Comparison of ENCODE assay signal across 18 cellular contexts in genomic region chrX:132426695-132427281, GRCh38.
A peak's percentile ranks its signal among the peaks of the same experiment; 100 is the strongest.
DNase-seq lines count a peak whose midpoint lies in the region; ATAC-seq, FAIRE-seq and TF ChIP-seq lines count a peak whose summit lies in the region.
"Had no signal": no experiment of that assay in that cellular context is flagged by ENCODE, and none has a peak within 500 bp of the region (broad histone marks: within the 10 kb centered on the region; RNA-seq: fewer than 3 reads in every experiment).

No MANE protein-coding gene starts in this region.

- DNase-seq in BJ (ENCODE audit: low read depth) = peak; percentile 17
- DNase-seq in astrocyte (ENCODE audit: low read depth) = peak; percentile 43
- DNase-seq in foreskin melanocyte = peak; percentile 56
- no peak for DNase-seq in iPS-NIHi11 (ENCODE audit: low spot score)
- no peak for DNase-seq in NCI-H2081 (lab: John Stamatoyannopoulos, UW)
- DNase-seq in cerebellar nuclear complex (lab: John Stamatoyannopoulos, UW) = no peak
- DNase-seq in omental fat pad (ENCODE audit: low spot score) = no peak
- DNase-seq: activated CD8-positive, alpha-beta T cell treated with anti-CD3 and anti-CD28 coated beads, Interleukin-2, amount 10 ng/mL, durations not matched to agents 7 days and 5 days; activated naive CD4-positive, alpha-beta T cell; dermis blood vessel endothelial cell; KG1; left ventricle myocardium inferior; nucleus accumbens; Peyer's patch; stimulated activated CD4-positive, alpha-beta T cell treated with anti-CD3 and anti-CD28 coated beads, Interleukin-1b, Interleukin-23, amount 100 ng/mL, for 48 hours had no signal

- POLR2A ChIA-PET in BJ (lab: Charles Lee) = no interaction called here

- no peaks in the 10 kb centered on the region for H4K20me1 ChIP-seq in astrocyte (ENCODE audit: insufficient read depth, low read length)

- H3K36me3 ChIP-seq in BJ (ENCODE audit: control insufficient read depth, insufficient read depth, low read length) = no peaks in the 10 kb centered on the region
- no peaks in the 10 kb centered on the region for H3K36me3 ChIP-seq in astrocyte (ENCODE audit: insufficient read depth, low read length)
- H3K36me3 ChIP-seq: HAP-1, left ventricle myocardium inferior, Peyer's patch had no signal

- H3K79me2 ChIP-seq in astrocyte (ENCODE audit: insufficient read depth, low read length) = no peaks in the 10 kb centered on the region

- no peaks in the 10 kb centered on the region for H3K27me3 Mint-ChIP-seq in astrocyte (ENCODE audit: low read depth, unreplicated experiment)

- no peaks in the 10 kb centered on the region for H3K4me1 ChIP-seq in astrocyte (ENCODE audit: insufficient read depth, low read length)
- H3K4me1 ChIP-seq: HAP-1, left ventricle myocardium inferior, Peyer's patch had no signal

- CTCF ChIA-PET in BJ (lab: Yijun Ruan, JAX) = no interaction called here

- no peak overlapping the region for H3K9ac ChIP-seq in astrocyte (ENCODE audit: low read length)

- H3K27me3 ChIP-seq in BJ (ENCODE audit: control insufficient read depth, insufficient read depth, low read length) = no peaks in the 10 kb centered on the region
- no peaks in the 10 kb centered on the region for H3K27me3 ChIP-seq in astrocyte (ENCODE audit: insufficient read depth, low read length)
- H3K27me3 ChIP-seq: Peyer's patch had no signal

- no peak for FAIRE-seq in astrocyte (lab: Jason Lieb, UNC)

- ATAC-seq in GM21723 (IDR thresholded peaks at IDR 0.05; ENCODE audit: unreplicated experiment) (peak; percentile 67), omental fat pad (ENCODE audit: low FRiP score) (no peak)
- ATAC-seq: activated CD8-positive, alpha-beta T cell treated with anti-CD3 and anti-CD28 coated beads, Interleukin-2, amount 10 ng/mL, durations not matched to agents 7 days and 5 days had no signal

- no peak overlapping the region for H3K4me3 ChIP-seq in BJ (ENCODE audit: low read depth, low read length)
- no peak overlapping the region for H3K4me3 ChIP-seq in astrocyte (ENCODE audit: insufficient read depth, low read depth, low read length)
- H3K4me3 ChIP-seq: HAP-1, left ventricle myocardium inferior, Peyer's patch had no signal

- H3K4me2 ChIP-seq in astrocyte (ENCODE audit: low read length) = no peak overlapping the region

- peaks cover 7% of the 10 kb centered on the region for H3K4me1 Mint-ChIP-seq in astrocyte (ENCODE audit: low read depth, unreplicated experiment)

- H3K27ac Mint-ChIP-seq in astrocyte (ENCODE audit: unreplicated experiment) = no peak overlapping the region
- H3K27ac Mint-ChIP-seq: activated CD8-positive, alpha-beta T cell treated with anti-CD3 and anti-CD28 coated beads, Interleukin-2, amount 10 ng/mL, durations not matched to agents 7 days and 5 days; T-helper 2 cell treated with Interferon-gamma antibody and Interleukin-4, amounts not matched to agents 5 μg/mL and 100 μg/mL, for 36 hours had no signal

- H3K36me3 Mint-ChIP-seq in astrocyte (ENCODE audit: low read depth, unreplicated experiment) = no peaks in the 10 kb centered on the region

- H3K9me3 ChIP-seq in astrocyte (ENCODE audit: insufficient read depth, low read depth, low read length) = no peaks in the 10 kb centered on the region
- H3K9me3 ChIP-seq: HAP-1, left ventricle myocardium inferior, Peyer's patch had no signal

- no peaks in the 10 kb centered on the region for H3K9me3 Mint-ChIP-seq in astrocyte (ENCODE audit: unreplicated experiment)
- H3K9me3 Mint-ChIP-seq: T-helper 2 cell treated with Interferon-gamma antibody and Interleukin-4, amounts not matched to agents 5 μg/mL and 100 μg/mL, for 36 hours had no signal

- H3K4me3 Mint-ChIP-seq in astrocyte (ENCODE audit: unreplicated experiment) = no peak overlapping the region
- H3K4me3 Mint-ChIP-seq: activated CD8-positive, alpha-beta T cell treated with anti-CD3 and anti-CD28 coated beads, Interleukin-2, amount 10 ng/mL, durations not matched to agents 7 days and 5 days; T-helper 2 cell treated with Interferon-gamma antibody and Interleukin-4, amounts not matched to agents 5 μg/mL and 100 μg/mL, for 36 hours had no signal

- H3K27ac ChIP-seq in astrocyte (ENCODE audit: low read depth, low read length) = no peak overlapping the region
- H3K27ac ChIP-seq: left ventricle myocardium inferior, Peyer's patch had no signal

- no peak for TF ChIP-seq CTCF in BJ (IDR thresholded peaks at IDR 0.05; ENCODE audit: insufficient read depth, low read depth, low read length)
- no peak for TF ChIP-seq CTCF in astrocyte (IDR thresholded peaks at IDR 0.05; ENCODE audit: insufficient read depth, low read depth, low read length)
- TF ChIP-seq CTCF in omental fat pad (IDR thresholded peaks at IDR 0.05) = no peak

- no peak overlapping the region for H2AFZ ChIP-seq in astrocyte (ENCODE audit: low read depth, low read length)

Comparison
In these comparisons a context has a peak if more than half of its experiments do, and no peak if none do; other contexts are left out.
1. DNase-seq: peak in BJ (single experiment), astrocyte (single experiment) and foreskin melanocyte (single experiment); none in iPS-NIHi11 (single experiment), NCI-H2081 (0 of 2), cerebellar nuclear complex (0 of 2) and omental fat pad (single experiment).